1 cellular context compared by ENCODE assay signal in the genomic region with DNA sequence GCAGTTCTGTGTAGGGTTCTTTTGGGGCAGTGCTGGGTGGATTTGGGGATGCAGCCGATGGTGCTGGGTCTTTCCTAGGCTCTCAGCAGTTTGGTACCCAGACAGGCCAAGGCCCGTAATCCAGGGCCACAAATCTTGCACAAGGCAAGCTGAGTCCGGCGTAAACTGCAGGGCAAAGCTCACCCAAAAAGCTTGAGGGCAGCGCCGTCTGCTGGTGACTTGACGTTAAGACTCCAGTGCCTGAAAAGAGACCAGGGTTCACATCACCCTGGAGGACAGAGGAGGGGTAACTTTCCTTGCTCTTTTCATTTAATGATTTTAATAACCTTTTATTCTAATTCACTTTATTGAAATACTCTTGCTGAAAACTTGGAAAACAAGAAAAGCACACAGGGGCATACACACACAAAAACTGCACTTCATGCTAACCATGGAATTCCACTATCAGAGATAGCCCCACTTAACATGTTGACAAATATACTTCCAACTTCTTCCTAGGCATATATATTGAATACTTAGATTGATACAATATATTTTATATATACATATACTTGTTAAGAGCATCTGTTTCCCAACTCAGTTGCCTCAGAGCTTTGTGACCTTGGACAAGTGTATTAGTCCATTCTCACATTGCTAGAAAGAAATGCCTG.
A peak's percentile ranks its signal among the peaks of the same experiment; 100 is the strongest.
TF ChIP-seq lines count a peak whose summit lies in the region.

No MANE protein-coding gene starts in this region.

TF ChIP-seq in HepG2, 621 proteins besides CTCF, POLR2A, EP300 and RAD21 (continued from another document and continues in another):
- TF ChIP-seq, protein P1, sequence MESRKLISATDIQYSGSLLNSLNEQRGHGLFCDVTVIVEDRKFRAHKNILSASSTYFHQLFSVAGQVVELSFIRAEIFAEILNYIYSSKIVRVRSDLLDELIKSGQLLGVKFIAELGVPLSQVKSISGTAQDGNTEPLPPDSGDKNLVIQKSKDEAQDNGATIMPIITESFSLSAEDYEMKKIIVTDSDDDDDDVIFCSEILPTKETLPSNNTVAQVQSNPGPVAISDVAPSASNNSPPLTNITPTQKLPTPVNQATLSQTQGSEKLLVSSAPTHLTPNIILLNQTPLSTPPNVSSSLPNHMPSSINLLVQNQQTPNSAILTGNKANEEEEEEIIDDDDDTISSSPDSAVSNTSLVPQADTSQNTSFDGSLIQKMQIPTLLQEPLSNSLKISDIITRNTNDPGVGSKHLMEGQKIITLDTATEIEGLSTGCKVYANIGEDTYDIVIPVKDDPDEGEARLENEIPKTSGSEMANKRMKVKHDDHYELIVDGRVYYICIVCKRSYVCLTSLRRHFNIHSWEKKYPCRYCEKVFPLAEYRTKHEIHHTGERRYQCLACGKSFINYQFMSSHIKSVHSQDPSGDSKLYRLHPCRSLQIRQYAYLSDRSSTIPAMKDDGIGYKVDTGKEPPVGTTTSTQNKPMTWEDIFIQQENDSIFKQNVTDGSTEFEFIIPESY (CRISPR knock-in tag; IDR thresholded peaks at IDR 0.05) = peak; percentile 36; the same call in 1 of the 2 replicates
- TF ChIP-seq DNMT3B (CRISPR knock-in tag; conservative IDR thresholded peaks at IDR 0.05) (no peak), MLLT10 (CRISPR knock-in tag; IDR thresholded peaks at IDR 0.05) (no peak), HOXA9 (CRISPR knock-in tag; IDR thresholded peaks at IDR 0.05; ENCODE audit: borderline replicate concordance) (no peak), AGO2 (optimal IDR thresholded peaks at IDR 0.05; ENCODE audit: low read depth, low read length) (no peak), MATR3 (CRISPR knock-in tag; IDR thresholded peaks at IDR 0.05) (no peak), MAFF (IDR thresholded peaks at IDR 0.05; ENCODE audit: low read depth, low read length) (no peak), MTA3 (CRISPR knock-in tag; IDR thresholded peaks at IDR 0.05) (no peak), HOMEZ (CRISPR knock-in tag; IDR thresholded peaks at IDR 0.05; ENCODE audit: low read depth) (no peak), NR2F6 (IDR thresholded peaks at IDR 0.05) (no peak), NR2F6 (CRISPR knock-in tag; IDR thresholded peaks at IDR 0.05) (peak; percentile 37; the same call in 1 of the 2 replicates), ZNF484 (CRISPR knock-in tag; IDR thresholded peaks at IDR 0.05; ENCODE audit: borderline replicate concordance, low read depth) (no peak), NR1H2 (CRISPR knock-in tag; IDR thresholded peaks at IDR 0.05; ENCODE audit: borderline replicate concordance, low read depth) (no peak), SNRNP70 (IDR thresholded peaks at IDR 0.05; ENCODE audit: low read depth, low read length) (no peak), HNRNPUL1 (IDR thresholded peaks at IDR 0.05; ENCODE audit: low read depth, low read length) (no peak), HNF4A (CRISPR knock-in tag; IDR thresholded peaks at IDR 0.05) (peak; percentile 85), ISX (CRISPR knock-in tag; conservative IDR thresholded peaks at IDR 0.05) (no peak), ZNF781 (CRISPR knock-in tag; IDR thresholded peaks at IDR 0.05; ENCODE audit: borderline replicate concordance, not compliant biosample characterization) (no peak), ZNF180 (CRISPR knock-in tag; IDR thresholded peaks at IDR 0.05; ENCODE audit: borderline replicate concordance, low read depth) (no peak), ZNF572 (CRISPR knock-in tag; IDR thresholded peaks at IDR 0.05) (no peak), CEBPG (CRISPR knock-in tag; IDR thresholded peaks at IDR 0.05) (peak; percentile 74), IRF2 (CRISPR knock-in tag; IDR thresholded peaks at IDR 0.05) (peak; percentile 38; the same call in 1 of the 2 replicates), FOXO1 (CRISPR knock-in tag; IDR thresholded peaks at IDR 0.05) (peak; percentile 63), NR2F2 (IDR thresholded peaks at IDR 0.05; ENCODE audit: borderline replicate concordance, low read depth) (no peak), ZNF446 (CRISPR knock-in tag; IDR thresholded peaks at IDR 0.05) (no peak), ZNF788 (CRISPR knock-in tag; IDR thresholded peaks at IDR 0.05; ENCODE audit: borderline replicate concordance) (no peak), ZNF431 (CRISPR knock-in tag; IDR thresholded peaks at IDR 0.05; ENCODE audit: borderline replicate concordance, low read depth) (no peak), KMT2B (CRISPR knock-in tag; IDR thresholded peaks at IDR 0.05) (no peak), NFYB (CRISPR knock-in tag; IDR thresholded peaks at IDR 0.05) (no peak), DPF2 (CRISPR knock-in tag; IDR thresholded peaks at IDR 0.05; ENCODE audit: borderline replicate concordance, low read depth) (no peak), HMGA1 (CRISPR knock-in tag; conservative IDR thresholded peaks at IDR 0.05) (no peak), SP5 (CRISPR knock-in tag; IDR thresholded peaks at IDR 0.05; ENCODE audit: borderline replicate concordance, low read depth) (0 out of 2 replicates have a peak, but pooled peaks have one; percentile 35), ELF3 (CRISPR knock-in tag; IDR thresholded peaks at IDR 0.05) (peak; percentile 56; the same call in 1 of the 2 replicates), NR2F1 (CRISPR knock-in tag; IDR thresholded peaks at IDR 0.05) (0 out of 4 replicates have a peak, but pooled peaks of 1 of the 2 experiments have one; percentile 32), ZNF451 (CRISPR knock-in tag; IDR thresholded peaks at IDR 0.05) (no peak), ZNF276 (CRISPR knock-in tag; IDR thresholded peaks at IDR 0.05; ENCODE audit: low read depth) (no peak), E2F2 (CRISPR knock-in tag; IDR thresholded peaks at IDR 0.05; ENCODE audit: borderline replicate concordance) (no peak), ZNF713 (CRISPR knock-in tag; IDR thresholded peaks at IDR 0.05) (no peak), BORCS8-MEF2B (CRISPR knock-in tag; IDR thresholded peaks at IDR 0.05) (peak; percentile 80), ZNF530 (CRISPR knock-in tag; IDR thresholded peaks at IDR 0.05; ENCODE audit: low read depth) (no peak), HOXA3 (CRISPR knock-in tag; IDR thresholded peaks at IDR 0.05) (peak; percentile 18; the same call in 1 of the 2 replicates), GTF3A (CRISPR knock-in tag; conservative IDR thresholded peaks at IDR 0.05) (no peak), HOXA7 (CRISPR knock-in tag; IDR thresholded peaks at IDR 0.05) (no peak), IKZF1 (IDR thresholded peaks at IDR 0.05) (no peak), CEBPB (IDR thresholded peaks at IDR 0.05; ENCODE audit: borderline replicate concordance, low read depth, low read length) (peak; percentile 87), ZFP36 (IDR thresholded peaks at IDR 0.05; ENCODE audit: borderline replicate concordance, low read depth, low read length, partially characterized antibody) (peak; percentile 66), AHDC1 (CRISPR knock-in tag; IDR thresholded peaks at IDR 0.05; ENCODE audit: borderline replicate concordance) (no peak), TBX3 (IDR thresholded peaks at IDR 0.05; ENCODE audit: borderline replicate concordance) (no peak), TBL1XR1 (IDR thresholded peaks at IDR 0.05; ENCODE audit: borderline replicate concordance, low read length, partially characterized antibody) (no peak), MBD4 (IDR thresholded peaks at IDR 0.05; ENCODE audit: borderline replicate concordance, low read length) (no peak), KDM5A (IDR thresholded peaks at IDR 0.05; ENCODE audit: borderline replicate concordance, low read length) (no peak)
- TF ChIP-seq, protein P2, sequence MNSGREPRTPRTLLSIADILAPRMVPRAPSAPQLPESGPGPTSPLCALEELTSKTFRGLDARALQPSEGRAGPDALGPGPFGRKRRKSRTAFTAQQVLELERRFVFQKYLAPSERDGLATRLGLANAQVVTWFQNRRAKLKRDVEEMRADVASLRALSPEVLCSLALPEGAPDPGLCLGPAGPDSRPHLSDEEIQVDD (CRISPR knock-in tag; IDR thresholded peaks at IDR 0.05; ENCODE audit: borderline replicate concordance) = no peak
- TF ChIP-seq, protein P3, sequence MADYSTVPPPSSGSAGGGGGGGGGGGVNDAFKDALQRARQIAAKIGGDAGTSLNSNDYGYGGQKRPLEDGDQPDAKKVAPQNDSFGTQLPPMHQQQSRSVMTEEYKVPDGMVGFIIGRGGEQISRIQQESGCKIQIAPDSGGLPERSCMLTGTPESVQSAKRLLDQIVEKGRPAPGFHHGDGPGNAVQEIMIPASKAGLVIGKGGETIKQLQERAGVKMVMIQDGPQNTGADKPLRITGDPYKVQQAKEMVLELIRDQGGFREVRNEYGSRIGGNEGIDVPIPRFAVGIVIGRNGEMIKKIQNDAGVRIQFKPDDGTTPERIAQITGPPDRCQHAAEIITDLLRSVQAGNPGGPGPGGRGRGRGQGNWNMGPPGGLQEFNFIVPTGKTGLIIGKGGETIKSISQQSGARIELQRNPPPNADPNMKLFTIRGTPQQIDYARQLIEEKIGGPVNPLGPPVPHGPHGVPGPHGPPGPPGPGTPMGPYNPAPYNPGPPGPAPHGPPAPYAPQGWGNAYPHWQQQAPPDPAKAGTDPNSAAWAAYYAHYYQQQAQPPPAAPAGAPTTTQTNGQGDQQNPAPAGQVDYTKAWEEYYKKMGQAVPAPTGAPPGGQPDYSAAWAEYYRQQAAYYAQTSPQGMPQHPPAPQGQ (CRISPR knock-in tag; IDR thresholded peaks at IDR 0.05; ENCODE audit: borderline replicate concordance) = no peak
- TF ChIP-seq, protein P4, sequence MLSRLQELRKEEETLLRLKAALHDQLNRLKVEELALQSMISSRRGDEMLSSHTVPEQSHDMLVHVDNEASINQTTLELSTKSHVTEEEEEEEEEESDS (CRISPR knock-in tag; IDR thresholded peaks at IDR 0.05; ENCODE audit: borderline replicate concordance) = no peak
